12 cellular contexts compared by ENCODE assay signal in genomic region chr3:19932422-19932821, GRCh38. TPM values are rescaled to one million over a fixed set of nuclear protein-coding genes. Genes with fewer than 3 reads are reported as not detected.
"Had no signal": no experiment of that assay in that cellular context is flagged by ENCODE, and none has a peak within 500 bp of the region (broad histone marks: within the 10 kb centered on the region; RNA-seq: fewer than 3 reads in every experiment).

No MANE protein-coding gene starts in this region.

- H3K27ac Mint-ChIP-seq: neural progenitor cell, WTC11 had no signal

- H3K4me3 Mint-ChIP-seq: neural progenitor cell, WTC11 had no signal

- DNase-seq: activated naive CD4-positive, alpha-beta T cell treated with anti-CD3 and anti-CD28 coated beads, Interleukin-2, amount 50 U/mL, for 16 hours; amygdala; brain microvascular endothelial cell; dermis blood vessel endothelial cell; kidney; left ventricle myocardium superior; stimulated activated CD4-positive, alpha-beta T cell treated with anti-CD3 and anti-CD28 coated beads, Interleukin-4, amount 100 ng/mL, for 4 hours; substantia nigra; transverse colon had no signal

- H3K36me3 Mint-ChIP-seq: neural progenitor cell, WTC11 had no signal

- ATAC-seq: left ventricle myocardium superior, WTC11 had no signal

- H3K9me3 Mint-ChIP-seq: neural progenitor cell, WTC11 had no signal

RNA-seq across cellular contexts. Expression of gene EFHB, which starts 1.6 kb away (rescaled TPM):
- total RNA-seq: dermis blood vessel endothelial cell, left ventricle myocardium superior, skeletal muscle tissue had no signal
